ENCODE assay signal across 1 cellular context in the genomic region with DNA sequence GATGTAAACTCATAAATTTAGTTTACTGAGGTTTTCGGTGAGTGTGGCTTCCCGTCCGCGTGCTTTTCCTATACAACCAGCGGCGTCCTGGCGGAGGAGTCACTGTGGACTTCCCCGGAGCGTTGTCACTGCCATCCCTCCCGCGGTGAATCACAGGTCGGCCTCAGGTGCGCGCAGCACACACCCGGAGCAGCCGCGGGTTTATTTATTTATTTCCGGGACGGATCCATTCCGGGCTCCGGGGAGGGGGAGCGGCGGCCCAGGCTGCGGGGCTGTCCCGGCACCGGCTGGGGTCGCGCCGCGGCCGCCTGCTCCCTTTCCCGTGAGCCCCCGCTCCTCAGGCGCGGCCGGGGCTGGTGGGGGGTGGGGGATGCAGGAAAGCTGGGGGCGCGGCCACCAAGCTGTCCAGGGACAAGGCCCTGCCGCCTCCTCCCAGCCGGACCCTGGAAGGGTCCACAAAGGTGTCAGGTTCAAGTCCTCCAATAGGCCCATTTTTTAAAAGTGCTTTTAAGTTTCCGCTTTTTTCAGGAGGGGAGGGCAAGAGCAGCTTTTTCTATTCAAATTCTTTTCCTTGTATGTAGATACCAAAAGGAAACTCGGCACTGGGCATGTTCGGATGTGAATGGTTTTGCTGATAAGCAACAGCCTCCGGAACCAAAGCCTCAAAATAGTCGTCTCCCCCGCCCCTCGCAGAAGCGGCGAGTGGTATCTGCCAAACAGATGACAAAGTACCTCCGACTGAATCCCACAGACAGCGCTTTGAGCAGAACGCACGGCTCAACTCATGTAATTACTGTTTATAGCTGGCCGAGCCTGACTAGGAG.
TF ChIP-seq lines count a peak whose summit lies in the region.

No MANE protein-coding gene starts in this region.

TF ChIP-seq in HepG2, 621 proteins besides CTCF, POLR2A, EP300 and RAD21 (continued from another document and continues in another):
- TF ChIP-seq EED (CRISPR knock-in tag; IDR thresholded peaks at IDR 0.05) (no peak), ERF (CRISPR knock-in tag; IDR thresholded peaks at IDR 0.05) (0 out of 2 replicates have a peak, but pooled peaks have one; percentile 47), JUNB (CRISPR knock-in tag; IDR thresholded peaks at IDR 0.05; ENCODE audit: borderline replicate concordance) (no peak), ZBTB8A (CRISPR knock-in tag; IDR thresholded peaks at IDR 0.05; ENCODE audit: borderline replicate concordance, low read depth) (no peak), ATF7 (IDR thresholded peaks at IDR 0.05) (no peak), ATF7 (CRISPR knock-in tag; IDR thresholded peaks at IDR 0.05) (no peak), SP140L (CRISPR knock-in tag; IDR thresholded peaks at IDR 0.05; ENCODE audit: borderline replicate concordance) (no peak), HMGA1 (CRISPR knock-in tag; conservative IDR thresholded peaks at IDR 0.05) (no peak), ZNF674 (CRISPR knock-in tag; IDR thresholded peaks at IDR 0.05; ENCODE audit: low read depth) (no peak), ZNF451 (CRISPR knock-in tag; IDR thresholded peaks at IDR 0.05) (no peak), LCORL (IDR thresholded peaks at IDR 0.05) (no peak), LCORL (CRISPR knock-in tag; IDR thresholded peaks at IDR 0.05) (peak; percentile 61; the same call in 1 of the 2 replicates), ETV5 (CRISPR knock-in tag; IDR thresholded peaks at IDR 0.05; ENCODE audit: borderline replicate concordance) (peak; percentile 55; the same call in 1 of the 2 replicates), SNRNP70 (IDR thresholded peaks at IDR 0.05; ENCODE audit: low read depth, low read length) (no peak), ZSCAN9 (CRISPR knock-in tag; IDR thresholded peaks at IDR 0.05; ENCODE audit: borderline replicate concordance) (no peak), KLF12 (CRISPR knock-in tag; IDR thresholded peaks at IDR 0.05; ENCODE audit: borderline replicate concordance) (no peak), TAF1 (CRISPR knock-in tag; IDR thresholded peaks at IDR 0.05) (peak; percentile 52), SMARCE1 (IDR thresholded peaks at IDR 0.05; ENCODE audit: borderline replicate concordance) (no peak), ZNF768 (CRISPR knock-in tag; IDR thresholded peaks at IDR 0.05) (peak; percentile 40; the same call in 1 of the 2 replicates), YY1 (IDR thresholded peaks at IDR 0.05; ENCODE audit: insufficient read depth, insufficient replicate concordance, low read depth, low read length) (peak; percentile 25), ELF3 (CRISPR knock-in tag; IDR thresholded peaks at IDR 0.05) (0 out of 2 replicates have a peak, but pooled peaks have one; percentile 18), ZNF224 (CRISPR knock-in tag; IDR thresholded peaks at IDR 0.05) (no peak), MEIS2 (CRISPR knock-in tag; IDR thresholded peaks at IDR 0.05) (0 out of 2 replicates have a peak, but pooled peaks have one; percentile 24), RARG (CRISPR knock-in tag; IDR thresholded peaks at IDR 0.05; ENCODE audit: low read depth) (no peak), ARNT2 (CRISPR knock-in tag; IDR thresholded peaks at IDR 0.05; ENCODE audit: low read depth) (peak; percentile 42; the same call in 1 of the 2 replicates), ZNF331 (CRISPR knock-in tag; IDR thresholded peaks at IDR 0.05) (no peak)
- TF ChIP-seq, protein P1, sequence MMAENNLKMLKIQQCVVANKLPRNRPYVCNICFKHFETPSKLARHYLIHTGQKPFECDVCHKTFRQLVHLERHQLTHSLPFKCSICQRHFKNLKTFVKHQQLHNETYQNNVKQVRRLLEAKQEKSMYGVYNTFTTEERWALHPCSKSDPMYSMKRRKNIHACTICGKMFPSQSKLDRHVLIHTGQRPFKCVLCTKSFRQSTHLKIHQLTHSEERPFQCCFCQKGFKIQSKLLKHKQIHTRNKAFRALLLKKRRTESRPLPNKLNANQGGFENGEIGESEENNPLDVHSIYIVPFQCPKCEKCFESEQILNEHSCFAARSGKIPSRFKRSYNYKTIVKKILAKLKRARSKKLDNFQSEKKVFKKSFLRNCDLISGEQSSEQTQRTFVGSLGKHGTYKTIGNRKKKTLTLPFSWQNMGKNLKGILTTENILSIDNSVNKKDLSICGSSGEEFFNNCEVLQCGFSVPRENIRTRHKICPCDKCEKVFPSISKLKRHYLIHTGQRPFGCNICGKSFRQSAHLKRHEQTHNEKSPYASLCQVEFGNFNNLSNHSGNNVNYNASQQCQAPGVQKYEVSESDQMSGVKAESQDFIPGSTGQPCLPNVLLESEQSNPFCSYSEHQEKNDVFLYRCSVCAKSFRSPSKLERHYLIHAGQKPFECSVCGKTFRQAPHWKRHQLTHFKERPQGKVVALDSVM (CRISPR knock-in tag; IDR thresholded peaks at IDR 0.05): peak; percentile 72
- TF ChIP-seq, protein P2, sequence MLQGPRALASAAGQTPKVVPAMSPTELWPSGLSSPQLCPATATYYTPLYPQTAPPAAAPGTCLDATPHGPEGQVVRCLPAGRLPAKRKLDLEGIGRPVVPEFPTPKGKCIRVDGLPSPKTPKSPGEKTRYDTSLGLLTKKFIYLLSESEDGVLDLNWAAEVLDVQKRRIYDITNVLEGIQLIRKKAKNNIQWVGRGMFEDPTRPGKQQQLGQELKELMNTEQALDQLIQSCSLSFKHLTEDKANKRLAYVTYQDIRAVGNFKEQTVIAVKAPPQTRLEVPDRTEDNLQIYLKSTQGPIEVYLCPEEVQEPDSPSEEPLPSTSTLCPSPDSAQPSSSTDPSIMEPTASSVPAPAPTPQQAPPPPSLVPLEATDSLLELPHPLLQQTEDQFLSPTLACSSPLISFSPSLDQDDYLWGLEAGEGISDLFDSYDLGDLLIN (CRISPR knock-in tag; IDR thresholded peaks at IDR 0.05; ENCODE audit: borderline replicate concordance): no peak
- TF ChIP-seq, protein P3, sequence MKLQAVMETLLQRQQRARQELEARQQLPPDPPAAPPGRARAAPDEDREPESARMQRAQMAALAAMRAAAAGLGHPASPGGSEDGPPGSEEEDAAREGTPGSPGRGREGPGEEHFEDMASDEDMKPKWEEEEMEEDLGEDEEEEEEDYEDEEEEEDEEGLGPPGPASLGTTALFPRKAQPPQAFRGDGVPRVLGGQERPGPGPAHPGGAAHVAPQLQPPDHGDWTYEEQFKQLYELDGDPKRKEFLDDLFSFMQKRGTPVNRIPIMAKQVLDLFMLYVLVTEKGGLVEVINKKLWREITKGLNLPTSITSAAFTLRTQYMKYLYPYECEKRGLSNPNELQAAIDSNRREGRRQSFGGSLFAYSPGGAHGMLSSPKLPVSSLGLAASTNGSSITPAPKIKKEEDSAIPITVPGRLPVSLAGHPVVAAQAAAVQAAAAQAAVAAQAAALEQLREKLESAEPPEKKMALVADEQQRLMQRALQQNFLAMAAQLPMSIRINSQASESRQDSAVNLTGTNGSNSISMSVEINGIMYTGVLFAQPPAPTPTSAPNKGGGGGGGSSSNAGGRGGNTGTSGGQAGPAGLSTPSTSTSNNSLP (IDR thresholded peaks at IDR 0.05; ENCODE audit: low read depth, low read length): peak; percentile 18; the same call in 1 of the 2 replicates
- TF ChIP-seq, protein P4, sequence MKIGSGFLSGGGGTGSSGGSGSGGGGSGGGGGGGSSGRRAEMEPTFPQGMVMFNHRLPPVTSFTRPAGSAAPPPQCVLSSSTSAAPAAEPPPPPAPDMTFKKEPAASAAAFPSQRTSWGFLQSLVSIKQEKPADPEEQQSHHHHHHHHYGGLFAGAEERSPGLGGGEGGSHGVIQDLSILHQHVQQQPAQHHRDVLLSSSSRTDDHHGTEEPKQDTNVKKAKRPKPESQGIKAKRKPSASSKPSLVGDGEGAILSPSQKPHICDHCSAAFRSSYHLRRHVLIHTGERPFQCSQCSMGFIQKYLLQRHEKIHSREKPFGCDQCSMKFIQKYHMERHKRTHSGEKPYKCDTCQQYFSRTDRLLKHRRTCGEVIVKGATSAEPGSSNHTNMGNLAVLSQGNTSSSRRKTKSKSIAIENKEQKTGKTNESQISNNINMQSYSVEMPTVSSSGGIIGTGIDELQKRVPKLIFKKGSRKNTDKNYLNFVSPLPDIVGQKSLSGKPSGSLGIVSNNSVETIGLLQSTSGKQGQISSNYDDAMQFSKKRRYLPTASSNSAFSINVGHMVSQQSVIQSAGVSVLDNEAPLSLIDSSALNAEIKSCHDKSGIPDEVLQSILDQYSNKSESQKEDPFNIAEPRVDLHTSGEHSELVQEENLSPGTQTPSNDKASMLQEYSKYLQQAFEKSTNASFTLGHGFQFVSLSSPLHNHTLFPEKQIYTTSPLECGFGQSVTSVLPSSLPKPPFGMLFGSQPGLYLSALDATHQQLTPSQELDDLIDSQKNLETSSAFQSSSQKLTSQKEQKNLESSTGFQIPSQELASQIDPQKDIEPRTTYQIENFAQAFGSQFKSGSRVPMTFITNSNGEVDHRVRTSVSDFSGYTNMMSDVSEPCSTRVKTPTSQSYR (CRISPR knock-in tag; IDR thresholded peaks at IDR 0.05; ENCODE audit: borderline replicate concordance): peak; percentile 80
- TF ChIP-seq, protein P5, sequence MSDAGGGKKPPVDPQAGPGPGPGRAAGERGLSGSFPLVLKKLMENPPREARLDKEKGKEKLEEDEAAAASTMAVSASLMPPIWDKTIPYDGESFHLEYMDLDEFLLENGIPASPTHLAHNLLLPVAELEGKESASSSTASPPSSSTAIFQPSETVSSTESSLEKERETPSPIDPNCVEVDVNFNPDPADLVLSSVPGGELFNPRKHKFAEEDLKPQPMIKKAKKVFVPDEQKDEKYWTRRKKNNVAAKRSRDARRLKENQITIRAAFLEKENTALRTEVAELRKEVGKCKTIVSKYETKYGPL (CRISPR knock-in tag; IDR thresholded peaks at IDR 0.05): no peak
- TF ChIP-seq, protein P6, sequence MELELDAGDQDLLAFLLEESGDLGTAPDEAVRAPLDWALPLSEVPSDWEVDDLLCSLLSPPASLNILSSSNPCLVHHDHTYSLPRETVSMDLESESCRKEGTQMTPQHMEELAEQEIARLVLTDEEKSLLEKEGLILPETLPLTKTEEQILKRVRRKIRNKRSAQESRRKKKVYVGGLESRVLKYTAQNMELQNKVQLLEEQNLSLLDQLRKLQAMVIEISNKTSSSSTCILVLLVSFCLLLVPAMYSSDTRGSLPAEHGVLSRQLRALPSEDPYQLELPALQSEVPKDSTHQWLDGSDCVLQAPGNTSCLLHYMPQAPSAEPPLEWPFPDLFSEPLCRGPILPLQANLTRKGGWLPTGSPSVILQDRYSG (CRISPR knock-in tag; IDR thresholded peaks at IDR 0.05): no peak
- TF ChIP-seq, protein P7, sequence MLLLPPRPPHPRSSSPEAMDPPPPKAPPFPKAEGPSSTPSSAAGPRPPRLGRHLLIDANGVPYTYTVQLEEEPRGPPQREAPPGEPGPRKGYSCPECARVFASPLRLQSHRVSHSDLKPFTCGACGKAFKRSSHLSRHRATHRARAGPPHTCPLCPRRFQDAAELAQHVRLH (CRISPR knock-in tag; IDR thresholded peaks at IDR 0.05; ENCODE audit: borderline replicate concordance, low read depth): no peak; the same call in none of the 2 replicates
- TF ChIP-seq, protein P8, sequence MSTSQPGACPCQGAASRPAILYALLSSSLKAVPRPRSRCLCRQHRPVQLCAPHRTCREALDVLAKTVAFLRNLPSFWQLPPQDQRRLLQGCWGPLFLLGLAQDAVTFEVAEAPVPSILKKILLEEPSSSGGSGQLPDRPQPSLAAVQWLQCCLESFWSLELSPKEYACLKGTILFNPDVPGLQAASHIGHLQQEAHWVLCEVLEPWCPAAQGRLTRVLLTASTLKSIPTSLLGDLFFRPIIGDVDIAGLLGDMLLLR (CRISPR knock-in tag; IDR thresholded peaks at IDR 0.05): no peak
- TF ChIP-seq, protein P9, sequence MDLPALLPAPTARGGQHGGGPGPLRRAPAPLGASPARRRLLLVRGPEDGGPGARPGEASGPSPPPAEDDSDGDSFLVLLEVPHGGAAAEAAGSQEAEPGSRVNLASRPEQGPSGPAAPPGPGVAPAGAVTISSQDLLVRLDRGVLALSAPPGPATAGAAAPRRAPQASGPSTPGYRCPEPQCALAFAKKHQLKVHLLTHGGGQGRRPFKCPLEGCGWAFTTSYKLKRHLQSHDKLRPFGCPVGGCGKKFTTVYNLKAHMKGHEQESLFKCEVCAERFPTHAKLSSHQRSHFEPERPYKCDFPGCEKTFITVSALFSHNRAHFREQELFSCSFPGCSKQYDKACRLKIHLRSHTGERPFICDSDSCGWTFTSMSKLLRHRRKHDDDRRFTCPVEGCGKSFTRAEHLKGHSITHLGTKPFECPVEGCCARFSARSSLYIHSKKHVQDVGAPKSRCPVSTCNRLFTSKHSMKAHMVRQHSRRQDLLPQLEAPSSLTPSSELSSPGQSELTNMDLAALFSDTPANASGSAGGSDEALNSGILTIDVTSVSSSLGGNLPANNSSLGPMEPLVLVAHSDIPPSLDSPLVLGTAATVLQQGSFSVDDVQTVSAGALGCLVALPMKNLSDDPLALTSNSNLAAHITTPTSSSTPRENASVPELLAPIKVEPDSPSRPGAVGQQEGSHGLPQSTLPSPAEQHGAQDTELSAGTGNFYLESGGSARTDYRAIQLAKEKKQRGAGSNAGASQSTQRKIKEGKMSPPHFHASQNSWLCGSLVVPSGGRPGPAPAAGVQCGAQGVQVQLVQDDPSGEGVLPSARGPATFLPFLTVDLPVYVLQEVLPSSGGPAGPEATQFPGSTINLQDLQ (CRISPR knock-in tag; IDR thresholded peaks at IDR 0.05): no peak
- TF ChIP-seq, protein P10, sequence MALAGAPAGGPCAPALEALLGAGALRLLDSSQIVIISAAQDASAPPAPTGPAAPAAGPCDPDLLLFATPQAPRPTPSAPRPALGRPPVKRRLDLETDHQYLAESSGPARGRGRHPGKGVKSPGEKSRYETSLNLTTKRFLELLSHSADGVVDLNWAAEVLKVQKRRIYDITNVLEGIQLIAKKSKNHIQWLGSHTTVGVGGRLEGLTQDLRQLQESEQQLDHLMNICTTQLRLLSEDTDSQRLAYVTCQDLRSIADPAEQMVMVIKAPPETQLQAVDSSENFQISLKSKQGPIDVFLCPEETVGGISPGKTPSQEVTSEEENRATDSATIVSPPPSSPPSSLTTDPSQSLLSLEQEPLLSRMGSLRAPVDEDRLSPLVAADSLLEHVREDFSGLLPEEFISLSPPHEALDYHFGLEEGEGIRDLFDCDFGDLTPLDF (CRISPR knock-in tag; IDR thresholded peaks at IDR 0.05): no peak
- TF ChIP-seq, protein P11, sequence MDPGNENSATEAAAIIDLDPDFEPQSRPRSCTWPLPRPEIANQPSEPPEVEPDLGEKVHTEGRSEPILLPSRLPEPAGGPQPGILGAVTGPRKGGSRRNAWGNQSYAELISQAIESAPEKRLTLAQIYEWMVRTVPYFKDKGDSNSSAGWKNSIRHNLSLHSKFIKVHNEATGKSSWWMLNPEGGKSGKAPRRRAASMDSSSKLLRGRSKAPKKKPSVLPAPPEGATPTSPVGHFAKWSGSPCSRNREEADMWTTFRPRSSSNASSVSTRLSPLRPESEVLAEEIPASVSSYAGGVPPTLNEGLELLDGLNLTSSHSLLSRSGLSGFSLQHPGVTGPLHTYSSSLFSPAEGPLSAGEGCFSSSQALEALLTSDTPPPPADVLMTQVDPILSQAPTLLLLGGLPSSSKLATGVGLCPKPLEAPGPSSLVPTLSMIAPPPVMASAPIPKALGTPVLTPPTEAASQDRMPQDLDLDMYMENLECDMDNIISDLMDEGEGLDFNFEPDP (CRISPR knock-in tag; conservative IDR thresholded peaks at IDR 0.05): no peak
- TF ChIP-seq, protein P12, sequence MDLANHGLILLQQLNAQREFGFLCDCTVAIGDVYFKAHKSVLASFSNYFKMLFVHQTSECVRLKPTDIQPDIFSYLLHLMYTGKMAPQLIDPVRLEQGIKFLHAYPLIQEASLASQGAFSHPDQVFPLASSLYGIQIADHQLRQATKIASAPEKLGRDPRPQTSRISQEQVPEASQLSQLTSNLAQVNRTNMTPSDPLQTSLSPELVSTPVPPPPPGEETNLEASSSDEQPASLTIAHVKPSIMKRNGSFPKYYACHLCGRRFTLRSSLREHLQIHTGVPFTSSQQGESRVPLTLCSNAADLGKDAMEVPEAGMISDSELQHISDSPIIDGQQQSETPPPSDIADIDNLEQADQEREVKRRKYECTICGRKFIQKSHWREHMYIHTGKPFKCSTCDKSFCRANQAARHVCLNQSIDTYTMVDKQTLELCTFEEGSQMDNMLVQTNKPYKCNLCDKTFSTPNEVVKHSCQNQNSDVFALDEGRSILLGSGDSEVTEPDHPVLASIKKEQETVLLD (CRISPR knock-in tag; IDR thresholded peaks at IDR 0.05; ENCODE audit: low read depth): 0 out of 2 replicates have a peak, but pooled peaks have one; percentile 42
